Comparison of ENCODE assay signal across 17 cellular contexts in the genomic region with DNA sequence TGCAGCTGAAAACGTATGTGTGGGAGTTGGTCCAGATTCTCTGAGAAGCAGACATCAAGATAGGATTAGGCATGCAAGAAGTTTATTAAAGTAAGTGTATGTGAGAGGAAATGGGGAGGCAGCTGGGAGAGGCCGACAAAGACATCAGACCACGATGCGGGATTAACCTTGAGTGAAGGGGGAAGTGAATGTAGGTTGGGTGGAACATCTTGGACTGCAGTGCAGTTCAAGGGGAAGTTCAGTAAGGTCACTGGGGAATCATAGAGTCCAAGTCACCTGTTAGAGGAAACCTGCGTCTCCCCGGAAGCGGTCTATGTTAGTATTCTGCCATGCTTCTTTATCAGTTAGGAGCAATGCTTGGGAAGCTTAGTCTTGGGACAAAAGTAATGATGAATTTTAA. TPM values are rescaled to one million over a fixed set of nuclear protein-coding genes. Genes with fewer than 3 reads are reported as not detected.
DNase-seq lines count a peak whose midpoint lies in the region; ATAC-seq, FAIRE-seq and TF ChIP-seq lines count a peak whose summit lies in the region.
"Had no signal": no experiment of that assay in that cellular context is flagged by ENCODE, and none has a peak within 500 bp of the region (broad histone marks: within the 10 kb centered on the region; RNA-seq: fewer than 3 reads in every experiment).

No MANE protein-coding gene starts in this region.

- no peak overlapping the region for H2BK20ac ChIP-seq in H9 (ENCODE audit: low read depth, low read length, poor library complexity, severe bottlenecking)

- no peak overlapping the region for H2BK12ac ChIP-seq in H9 (ENCODE audit: insufficient read length, low read depth, low read length)

- no peak overlapping the region for H2AK5ac ChIP-seq in H9 (ENCODE audit: insufficient read length, low read length)

- no peak overlapping the region for H2AFZ ChIP-seq in H9 (ENCODE audit: low read length)

- no peaks in the 10 kb centered on the region for H3K23me2 ChIP-seq in H9 (ENCODE audit: insufficient read length, low read depth, low read length, poor library complexity, severe bottlenecking)

- no peak overlapping the region for H3K56ac ChIP-seq in H9 (ENCODE audit: insufficient read length, low read depth, low read length)

- H3K27me3 Mint-ChIP-seq in H9 (ENCODE audit: low read depth): peaks cover 4% of the 10 kb centered on the region

- H3K9me3 Mint-ChIP-seq in H9: no peaks in the 10 kb centered on the region

- H2BK5ac ChIP-seq in H9 (ENCODE audit: insufficient read length, low read length): no peak overlapping the region

- ATAC-seq in GM18909 (IDR thresholded peaks at IDR 0.05; ENCODE audit: poor library complexity, unreplicated experiment): peak; percentile 79
- ATAC-seq in HG02798 (IDR thresholded peaks at IDR 0.05; ENCODE audit: poor library complexity, unreplicated experiment): peak; percentile 62
- no peak for ATAC-seq in HG02884 (IDR thresholded peaks at IDR 0.05; ENCODE audit: unreplicated experiment)
- ATAC-seq: body of pancreas, left colon, natural killer cell, SK-N-SH treated with all-trans-retinoic acid at 6 μM for 48 hours had no signal

- H4K20me1 ChIP-seq in H9 (ENCODE audit: control insufficient read depth, insufficient read depth, insufficient read length): no peaks in the 10 kb centered on the region

- H3K4me1 ChIP-seq in neutrophil (ENCODE audit: control insufficient read depth in 1 of 2, insufficient read depth in 1 of 2, low read depth in 1 of 2, low read length in 1 of 2): peaks cover 47 to 48% of the 10 kb centered on the region in 2 experiments
- H3K4me1 ChIP-seq in H9 (ENCODE audit: insufficient read depth, low read length): no peaks in the 10 kb centered on the region
- H3K4me1 ChIP-seq: body of pancreas, sigmoid colon, suprapubic skin had no signal

- no peak overlapping the region for H3K14ac ChIP-seq in H9 (ENCODE audit: insufficient read depth, low read length)

- H3K36me3 Mint-ChIP-seq in H9 (ENCODE audit: insufficient read depth in 1 of 3, low read depth in 3 of 3): no peaks in the 10 kb centered on the region
- H3K36me3 Mint-ChIP-seq: natural killer cell had no signal

- TF ChIP-seq POLR2A in NB4 (IDR thresholded peaks at IDR 0.05; ENCODE audit: extremely low read depth, insufficient read length): no peak

- no peak overlapping the region for H4K8ac ChIP-seq in H9 (replicated peaks; ENCODE audit: insufficient read length, low read depth, low read length)

- FAIRE-seq in D721Med (lab: Jason Lieb, UNC): no peak

- no peak overlapping the region for H4K5ac ChIP-seq in H9 (ENCODE audit: insufficient read length, low read depth, low read length)

- DNase-seq in NB4 (ENCODE audit: low read depth) (peak; percentile 66), H9 (no peak), D721Med (ENCODE audit: insufficient read length, low spot score) (no peak), DMS 273 (lab: John Stamatoyannopoulos, UW; ENCODE audit: unreplicated experiment) (no peak)
- DNase-seq: activated CD4-positive, alpha-beta T cell treated with anti-CD3 and anti-CD28 coated beads for 4 hours; activated effector memory CD4-positive, alpha-beta T cell treated with anti-CD3 and anti-CD28 coated beads, Interleukin-2, amount 50 U/mL, for 16 hours; left colon; natural killer cell; NCI-H1694; sigmoid colon had no signal

- no peak overlapping the region for H3K4me3 Mint-ChIP-seq in H9
- H3K4me3 Mint-ChIP-seq: natural killer cell had no signal

- H3K79me2 ChIP-seq in H9 (ENCODE audit: insufficient read depth, low read length): no peaks in the 10 kb centered on the region

- no peaks in the 10 kb centered on the region for H3K79me1 ChIP-seq in H9 (ENCODE audit: insufficient read depth, low read depth, low read length, poor library complexity, severe bottlenecking)

- H3K9ac ChIP-seq in H9 (ENCODE audit: extremely low read depth, insufficient read length, low read length): no peak overlapping the region

- H3K27me3 ChIP-seq in neutrophil: no peaks in the 10 kb centered on the region
- no peaks in the 10 kb centered on the region for H3K27me3 ChIP-seq in H9 (ENCODE audit: insufficient read depth, low read length)
- H3K27me3 ChIP-seq: body of pancreas, sigmoid colon, suprapubic skin had no signal

- no peak overlapping the region; a peak in 1 of 7 replicates for H3K27ac Mint-ChIP-seq in H9
- H3K27ac Mint-ChIP-seq: natural killer cell had no signal

- TF ChIP-seq CTCF in NB4 (IDR thresholded peaks at IDR 0.05; ENCODE audit: low read depth, low read length) (no peak), neutrophil (IDR thresholded peaks at IDR 0.05) (no peak), H9 (conservative IDR thresholded peaks at IDR 0.05) (no peak), D721Med (IDR thresholded peaks at IDR 0.05; ENCODE audit: insufficient read depth, missing control alignments) (no peak)

- H3K27ac ChIP-seq in neutrophil: peak overlapping the region; percentile 83
- H3K27ac ChIP-seq in H9 (ENCODE audit: insufficient read length, low read depth, low read length): no peak overlapping the region
- H3K27ac ChIP-seq: body of pancreas, sigmoid colon, suprapubic skin had no signal

- H3K36me3 ChIP-seq in neutrophil: no peaks in the 10 kb centered on the region
- H3K36me3 ChIP-seq: sigmoid colon, suprapubic skin had no signal

- no peak overlapping the region for H3K4me3 ChIP-seq in NB4 (ENCODE audit: low read depth, low read length)
- H3K4me3 ChIP-seq in neutrophil (ENCODE audit: low read depth in 1 of 2, low read length in 1 of 2): peak overlapping the region; percentile 6 to 13
- H3K4me3 ChIP-seq: body of pancreas, sigmoid colon, suprapubic skin had no signal

- no peak overlapping the region for H4K91ac ChIP-seq in H9 (ENCODE audit: insufficient read length, low read depth, low read length)

- H3K23ac ChIP-seq in H9 (ENCODE audit: insufficient read length, low read depth, low read length): no peak overlapping the region

- H3K4ac ChIP-seq in H9 (ENCODE audit: low read depth, low read length): no peak overlapping the region

- H2BK120ac ChIP-seq in H9 (ENCODE audit: low read depth, low read length, poor library complexity, severe bottlenecking): no peak overlapping the region

- H3T11ph ChIP-seq in H9 (ENCODE audit: low read length): no peak overlapping the region

- no CpG with 5 or more reads among the region's 7 CpGs for WGBS in H9 (ENCODE audit: extremely low coverage, insufficient read length, low lambda C conversion rate)

- H3K4me2 ChIP-seq in H9 (ENCODE audit: insufficient read depth, insufficient read length, low read length): no peak overlapping the region

- H3K4me1 Mint-ChIP-seq in H9: no peaks in the 10 kb centered on the region
- H3K4me1 Mint-ChIP-seq: natural killer cell had no signal

- no peak overlapping the region for H2BK15ac ChIP-seq in H9 (ENCODE audit: low read depth, low read length)

- H3K9me3 ChIP-seq in neutrophil (no peaks in the 10 kb centered on the region), H9 (ENCODE audit: control insufficient read depth, low read depth, low read length) (no peaks in the 10 kb centered on the region)
- H3K9me3 ChIP-seq: body of pancreas, sigmoid colon, suprapubic skin had no signal

- no peak overlapping the region for H3K18ac ChIP-seq in H9 (ENCODE audit: insufficient read length, low read depth, low read length)

RNA-seq across cellular contexts. Expression of a gene that starts 22.0 kb away (rescaled TPM):
- not detected in 2 replicates for total RNA-seq in H9 (2021)
